Comparison of ENCODE assay signal across 11 cellular contexts in the genomic region with DNA sequence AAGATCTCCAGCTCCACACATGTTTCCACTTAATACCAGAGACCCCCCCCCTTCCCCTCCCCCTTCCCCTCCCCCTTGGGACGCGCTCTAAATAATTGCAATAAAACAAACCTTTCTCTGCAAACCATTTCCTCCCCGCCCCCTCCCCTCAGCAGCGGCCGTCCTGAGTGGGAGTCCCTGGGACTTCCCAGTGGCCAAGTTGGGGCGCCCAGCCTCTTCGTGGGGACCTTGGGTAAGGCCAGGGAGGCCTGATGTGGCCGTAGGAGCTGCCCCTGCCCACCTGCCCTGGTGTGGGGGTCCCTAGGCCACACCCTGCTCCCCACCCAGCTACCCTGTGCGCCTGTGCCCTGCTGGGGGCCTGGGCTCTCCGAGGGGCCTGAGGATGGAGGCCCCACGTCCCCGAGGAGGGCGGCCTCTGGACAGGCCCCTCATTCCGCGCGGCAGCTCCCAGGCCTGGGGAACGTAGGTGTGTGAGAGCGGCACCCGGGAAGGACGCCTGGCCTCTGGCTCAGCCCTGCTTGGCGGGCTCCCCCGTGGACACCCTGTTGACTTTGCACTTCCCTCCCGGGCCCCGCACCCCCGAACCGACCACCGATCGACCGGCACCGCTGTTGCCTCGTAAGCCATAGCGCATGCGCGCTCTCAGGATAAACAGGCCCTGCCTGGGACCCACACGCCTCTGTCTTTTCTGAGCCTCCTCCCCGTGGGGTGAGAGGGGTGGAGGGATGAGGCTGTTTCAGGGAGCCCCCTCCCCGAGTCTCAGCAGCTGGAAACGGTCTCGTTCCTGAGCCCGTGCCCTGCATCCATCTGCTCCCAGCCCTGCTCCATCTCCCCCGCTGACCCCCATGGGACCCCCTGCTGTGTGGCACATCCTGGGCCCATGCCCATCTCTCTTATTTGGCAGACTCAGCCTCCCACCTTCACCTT. TPM values are rescaled to one million over a fixed set of nuclear protein-coding genes. Genes with fewer than 3 reads are reported as not detected.
DNase-seq lines count a peak whose midpoint lies in the region; ATAC-seq, FAIRE-seq and TF ChIP-seq lines count a peak whose summit lies in the region.
"Had no signal": no experiment of that assay in that cellular context is flagged by ENCODE, and none has a peak within 500 bp of the region (broad histone marks: within the 10 kb centered on the region; RNA-seq: fewer than 3 reads in every experiment).

No MANE protein-coding gene starts in this region.

- H3K9ac ChIP-seq in GM23248 (peak overlapping the region; percentile 59), HepG2 (ENCODE audit: insufficient read depth, low read depth, low read length) (peak overlapping the region; percentile 26; the same call in 1 of the 2 replicates), smooth muscle cell (ENCODE audit: low read depth) (peak overlapping the region; percentile 70)

- H3K4me3 ChIP-seq in GM23248 (no peak overlapping the region), HepG2 (replicated peaks in 1 of 3; ENCODE audit: insufficient read depth in 1 of 3, low read depth in 2 of 3, low read length in 3 of 3) (peak overlapping the region in 1 of 3 experiments; percentile 46; a peak in 2 of 6 replicates), smooth muscle cell (no peak overlapping the region)

- CTCF ChIA-PET in HepG2 (lab: Yijun Ruan, JAX; ENCODE audit: low intra/inter-chr PET ratio, low total read pairs), result no interaction called here

- H3K27me3 Mint-ChIP-seq in brain, result no peaks in the 10 kb centered on the region

- H3K36me3 ChIP-seq in GM23248 (ENCODE audit: low read depth) (no peaks in the 10 kb centered on the region), HepG2 (replicated peaks in 1 of 2; ENCODE audit: control insufficient read depth in 1 of 2, insufficient read depth in 2 of 2, low read length in 2 of 2) (peaks cover 3 to 6% of the 10 kb centered on the region in 2 experiments; a peak in 3 of 5 replicates), smooth muscle cell (ENCODE audit: low read depth) (no peaks in the 10 kb centered on the region)

- peaks cover 20% of the 10 kb centered on the region for H3K4me1 Mint-ChIP-seq in brain

- TF ChIP-seq CTCF in brain (conservative IDR thresholded peaks at IDR 0.05) (no peak), HepG2 (CRISPR knock-in tag; IDR thresholded peaks at IDR 0.05) (no peak), smooth muscle cell (IDR thresholded peaks at IDR 0.05; ENCODE audit: borderline replicate concordance, insufficient read depth, poor library complexity, severe bottlenecking) (no peak)

- H3K4me1 ChIP-seq in GM23248 (ENCODE audit: insufficient read depth), result peaks cover 23% of the 10 kb centered on the region
- peaks cover 86% of the 10 kb centered on the region for H3K4me1 ChIP-seq in HepG2 (ENCODE audit: insufficient read depth, low read length)
- H3K4me1 ChIP-seq in smooth muscle cell (ENCODE audit: low read depth), result peaks cover 21% of the 10 kb centered on the region

- peak overlapping the region in 3 of 5 experiments; percentile 81 to 94 (median 85) for H3K27ac Mint-ChIP-seq in brain

- no peaks in the 10 kb centered on the region for H3K9me3 Mint-ChIP-seq in brain
- H3K9me3 Mint-ChIP-seq: activated T-cell treated with anti-CD3 and anti-CD28 coated beads, Interleukin-2, amount 50 U/mL, for 4 hours had no signal

- intact Hi-C loops in HepG2 (cut with micrococcal nuclease; ENCODE audit: unreplicated experiment), result no loop called here

- in situ Hi-C loops in GM23248 (cut with MboI), result no loop called here
- in situ Hi-C loops in HepG2 (cut with HindIII; ENCODE audit: extremely low pct_ligation_motif_present, low pct_unique_long_range_greater_than_20kb), result no loop called here

- H3K4me2 ChIP-seq in GM23248 (ENCODE audit: unreplicated experiment) (peak overlapping the region; percentile 8), HepG2 (ENCODE audit: low read depth, low read length) (peak overlapping the region; percentile 64), smooth muscle cell (peak overlapping the region; percentile 73)

- no peak for FAIRE-seq in HepG2 (lab: Jason Lieb, UNC)

- peaks cover 12% of the 10 kb centered on the region; the same call in 1 of the 2 replicates for H3K79me2 ChIP-seq in GM23248 (ENCODE audit: insufficient read depth)
- H3K79me2 ChIP-seq in HepG2 (ENCODE audit: insufficient read depth, low read length), result no peaks in the 10 kb centered on the region
- H3K79me2 ChIP-seq in smooth muscle cell (ENCODE audit: low read depth), result no peaks in the 10 kb centered on the region

- no peaks in the 10 kb centered on the region for H3K27me3 ChIP-seq in GM23248 (replicated peaks; ENCODE audit: insufficient read depth)
- H3K27me3 ChIP-seq in HepG2 (ENCODE audit: control insufficient read depth in 1 of 2, insufficient read depth in 2 of 2, low read length in 2 of 2), result no peaks in the 10 kb centered on the region
- no peaks in the 10 kb centered on the region for H3K27me3 ChIP-seq in smooth muscle cell (ENCODE audit: low read depth)

- no peak for TF ChIP-seq RAD21 in HepG2 (CRISPR knock-in tag; IDR thresholded peaks at IDR 0.05)

- DNase-seq in GM23248, result no peak
- no peak for DNase-seq in HepG2 (ENCODE audit: low spot score)
- DNase-seq in smooth muscle cell (lab: John Stamatoyannopoulos, UW; ENCODE audit: unreplicated experiment), result no peak
- DNase-seq in NCI-H1048 (lab: John Stamatoyannopoulos, UW), result no peak
- no peak for DNase-seq in NCI-H446 (lab: John Stamatoyannopoulos, UW)
- no peak for DNase-seq in islet precursor cell
- no peak for DNase-seq in NCI-H146 treated with DMSO at 0.1 percent for 48 hours (lab: John Stamatoyannopoulos, UW; ENCODE audit: unreplicated experiment)
- DNase-seq: activated T-cell treated with anti-CD3 and anti-CD28 coated beads, Interleukin-2, amount 50 U/mL, for 4 hours; NCI-H1105 had no signal

- no peaks in the 10 kb centered on the region for H3K9me2 ChIP-seq in GM23248 (ENCODE audit: insufficient read depth)

- peak; percentile 0; the same call in 2 of the 3 replicates for ATAC-seq in HepG2
- ATAC-seq: activated T-cell treated with anti-CD3 and anti-CD28 coated beads, Interleukin-2, amount 50 U/mL, for 4 hours had no signal

- no peak overlapping the region for H3K27ac ChIP-seq in GM23248
- H3K27ac ChIP-seq in HepG2 (ENCODE audit: extremely low read length, insufficient read depth, low read length), result peak overlapping the region; percentile 86
- peak overlapping the region; percentile 90 for H3K27ac ChIP-seq in smooth muscle cell (ENCODE audit: low read depth)

- POLR2A ChIA-PET in HepG2 (lab: Yijun Ruan, JAX), result interaction anchor here (0.9 to 4.8 kb wide), 14 partner anchors 9 to 256 kb away, joined by 3 to 67 read pairs (median 5); a partner anchor contains a TSS

- peak overlapping the region in 1 of 5 experiments; percentile 40 for H3K4me3 Mint-ChIP-seq in brain
- H3K4me3 Mint-ChIP-seq: activated T-cell treated with anti-CD3 and anti-CD28 coated beads, Interleukin-2, amount 50 U/mL, for 4 hours had no signal

- H3K36me3 Mint-ChIP-seq in brain, result no peaks in the 10 kb centered on the region

- H2AFZ ChIP-seq in GM23248 (no peak overlapping the region), HepG2 (ENCODE audit: low read length) (no peak overlapping the region), smooth muscle cell (ENCODE audit: low read depth) (no peak overlapping the region)

- BruUV-seq in HepG2 (replicated peaks; lab: Mats Ljungman, UMichigan), result no TSS peak

- TF ChIP-seq POLR2A in HepG2 (IDR thresholded peaks at IDR 0.05; ENCODE audit: insufficient read depth in 1 of 2, low read depth in 2 of 2, low read length in 2 of 2), result no peak

- TF ChIP-seq EP300 in HepG2 (IDR thresholded peaks at IDR 0.05; ENCODE audit: low read depth in 2 of 2, low read length in 2 of 2) (no peak), HepG2 (CRISPR knock-in tag; IDR thresholded peaks at IDR 0.05; ENCODE audit: borderline replicate concordance) (no peak)

- 87 to 91% methylated on average over 22 to 40 of the region's 41 CpGs for WGBS in GM23248 (ENCODE audit: low coverage in 1 of 2, low lambda C conversion rate in 2 of 2, missing lambda C conversion rate in 2 of 2), 2 experiments
- WGBS in HepG2 (ENCODE audit: low lambda C conversion rate), result 69% methylated on average over 14 of the region's 41 CpGs
- 86% methylated on average over 36 of the region's 41 CpGs for WGBS in smooth muscle cell (ENCODE audit: low lambda C conversion rate)

- H3F3A ChIP-seq in GM23248 (ENCODE audit: insufficient read depth), result no peaks in the 10 kb centered on the region
- H3F3A ChIP-seq in smooth muscle cell (ENCODE audit: low read depth), result no peaks in the 10 kb centered on the region

- no peaks in the 10 kb centered on the region for H4K20me1 ChIP-seq in GM23248 (ENCODE audit: insufficient read depth)
- no peaks in the 10 kb centered on the region for H4K20me1 ChIP-seq in HepG2 (ENCODE audit: insufficient read depth, low read length)
- H4K20me1 ChIP-seq in smooth muscle cell (ENCODE audit: low read depth), result no peaks in the 10 kb centered on the region

- H3K9me3 ChIP-seq in GM23248 (ENCODE audit: low read depth) (no peaks in the 10 kb centered on the region), HepG2 (ENCODE audit: low read length) (no peaks in the 10 kb centered on the region), smooth muscle cell (replicated peaks; ENCODE audit: low read depth) (no peaks in the 10 kb centered on the region)

RNA-seq across cellular contexts. Expression of a gene that starts 9.0 kb away (rescaled TPM):
- total RNA-seq in GM23248 (2014; rRNA removed; shearing (Covaris generic)), result 19.9 and 22.8 TPM in 2 replicates
- polyA plus RNA-seq in GM23248 (2016; fragmentation: Nextera tagmentation; extraction: Ambion mirVana) (20.3 and 21.2 TPM in 2 replicates), brain (ENCODE audit: insufficient read depth, low read depth, low replicate concordance) (66.3 TPM), HepG2 (2011; rRNA removed) (47.5 and 55.6 TPM in 2 replicates), smooth muscle cell (36.5 and 39.3 TPM in 2 replicates)
- total RNA-seq in HepG2 (2016; rRNA removed; fragmentation: Illumina TruSeq; extraction: Trizol) (64.8 and 64.9 TPM in 2 replicates), smooth muscle cell (14.6 and 23.8 TPM in 2 replicates)
- 24.9 and 26.2 TPM in 2 replicates for total RNA-seq in HepG2 (2016; cell fraction: cytosol; rRNA removed; fragmentation: Illumina TruSeq; extraction: Trizol; ENCODE audit: low read depth)
- 69.4 and 70.6 TPM in 2 replicates for total RNA-seq in HepG2 (2016; cell fraction: insoluble cytoplasmic fraction; rRNA removed; fragmentation: Illumina TruSeq; extraction: Trizol)
- 25.2 and 29.9 TPM in 2 replicates for total RNA-seq in HepG2 (2016; cell fraction: membrane; rRNA removed; fragmentation: Illumina TruSeq; extraction: Trizol)
- 22.8 and 26.0 TPM in 2 replicates for total RNA-seq in HepG2 (2016; cell fraction: nucleus; rRNA removed; fragmentation: Illumina TruSeq; extraction: Trizol)
- 63.4 and 112 TPM in 2 replicates for polyA plus RNA-seq in HepG2 (2011; cell fraction: cytosol; rRNA removed)
- polyA plus RNA-seq in HepG2 (2011; cell fraction: nucleus; rRNA removed), result 61.1 and 66.7 TPM in 2 replicates
- polyA plus RNA-seq in HepG2 (2012), result 19.7 and 24.2 TPM in 2 replicates
- polyA plus RNA-seq in HepG2 (2016; cell fraction: cytosol; fragmentation: Illumina TruSeq; extraction: Trizol; ENCODE audit: low read depth), result 12.4 and 13.2 TPM in 2 replicates
- polyA plus RNA-seq in HepG2 (2016; cell fraction: insoluble cytoplasmic fraction; fragmentation: Illumina TruSeq; extraction: Trizol; ENCODE audit: low read depth), result 43.0 and 46.2 TPM in 2 replicates
- polyA plus RNA-seq in HepG2 (2016; cell fraction: membrane; fragmentation: Illumina TruSeq; extraction: Trizol; ENCODE audit: low read depth), result 15.6 and 17.1 TPM in 2 replicates
- 42.8 and 44.9 TPM in 2 replicates for polyA plus RNA-seq in HepG2 (2016; cell fraction: nucleus; fragmentation: Illumina TruSeq; extraction: Trizol; ENCODE audit: insufficient read depth, low read depth)
- polyA minus RNA-seq in HepG2 (2011; rRNA and poly(A)+ RNA removed; ENCODE audit: low replicate concordance), result 25.8 and 50.8 TPM in 2 replicates
- 24.2 and 32.7 TPM in 2 replicates for polyA minus RNA-seq in HepG2 (2011; cell fraction: cytosol; rRNA and poly(A)+ RNA removed)
- 9.3 and 11.6 TPM in 2 replicates for polyA minus RNA-seq in HepG2 (2011; cell fraction: nucleus; rRNA and poly(A)+ RNA removed)

RNA-seq across cellular contexts. Expression of a gene that starts 9.2 kb away (rescaled TPM):
- 53.7 and 84.6 TPM in 2 replicates for total RNA-seq in GM23248 (2014; rRNA removed; shearing (Covaris generic))
- polyA plus RNA-seq in GM23248 (2016; fragmentation: Nextera tagmentation; extraction: Ambion mirVana), result 43.3 and 52.2 TPM in 2 replicates
- 72.7 TPM for polyA plus RNA-seq in brain (ENCODE audit: insufficient read depth, low read depth, low replicate concordance)
- 10.3 and 19.6 TPM in 2 replicates for total RNA-seq in HepG2 (2016; rRNA removed; fragmentation: Illumina TruSeq; extraction: Trizol)
- total RNA-seq in HepG2 (2016; cell fraction: cytosol; rRNA removed; fragmentation: Illumina TruSeq; extraction: Trizol; ENCODE audit: low read depth), result 13.6 and 17.2 TPM in 2 replicates
- total RNA-seq in HepG2 (2016; cell fraction: insoluble cytoplasmic fraction; rRNA removed; fragmentation: Illumina TruSeq; extraction: Trizol), result 7.7 and 19.6 TPM in 2 replicates
- 13.2 and 13.3 TPM in 2 replicates for total RNA-seq in HepG2 (2016; cell fraction: membrane; rRNA removed; fragmentation: Illumina TruSeq; extraction: Trizol)
- 21.2 and 34.7 TPM in 2 replicates for total RNA-seq in HepG2 (2016; cell fraction: nucleus; rRNA removed; fragmentation: Illumina TruSeq; extraction: Trizol)
- 40.4 and 44.6 TPM in 2 replicates for polyA plus RNA-seq in HepG2 (2011; rRNA removed)
- 13.0 and 19.7 TPM in 2 replicates for polyA plus RNA-seq in HepG2 (2011; cell fraction: cytosol; rRNA removed)
- polyA plus RNA-seq in HepG2 (2011; cell fraction: nucleus; rRNA removed), result 352 and 473 TPM in 2 replicates
- polyA plus RNA-seq in HepG2 (2012), result 50.1 and 57.0 TPM in 2 replicates
- 2.9 and 4.1 TPM in 2 replicates for polyA plus RNA-seq in HepG2 (2016; cell fraction: cytosol; fragmentation: Illumina TruSeq; extraction: Trizol; ENCODE audit: low read depth)
- 13.2 and 17.7 TPM in 2 replicates for polyA plus RNA-seq in HepG2 (2016; cell fraction: insoluble cytoplasmic fraction; fragmentation: Illumina TruSeq; extraction: Trizol; ENCODE audit: low read depth)
- polyA plus RNA-seq in HepG2 (2016; cell fraction: membrane; fragmentation: Illumina TruSeq; extraction: Trizol; ENCODE audit: low read depth), result 5.4 and 5.7 TPM in 2 replicates
- 82.5 and 84.9 TPM in 2 replicates for polyA plus RNA-seq in HepG2 (2016; cell fraction: nucleus; fragmentation: Illumina TruSeq; extraction: Trizol; ENCODE audit: insufficient read depth, low read depth)
- polyA minus RNA-seq in HepG2 (2011; rRNA and poly(A)+ RNA removed; ENCODE audit: low replicate concordance), result 69.9 and 84.9 TPM in 2 replicates
- 25.5 and 36.2 TPM in 2 replicates for polyA minus RNA-seq in HepG2 (2011; cell fraction: cytosol; rRNA and poly(A)+ RNA removed)
- polyA minus RNA-seq in HepG2 (2011; cell fraction: nucleus; rRNA and poly(A)+ RNA removed), result 59.4 and 61.0 TPM in 2 replicates
- total RNA-seq in smooth muscle cell, result 29.7 and 64.5 TPM in 2 replicates
- polyA plus RNA-seq in smooth muscle cell, result 74.7 and 110 TPM in 2 replicates

RNA-seq across cellular contexts. Expression of a gene that starts 11.9 kb away (rescaled TPM):
- total RNA-seq in GM23248 (2014; rRNA removed; shearing (Covaris generic)), result 27.3 and 39.7 TPM in 2 replicates
- polyA plus RNA-seq in GM23248 (2016; fragmentation: Nextera tagmentation; extraction: Ambion mirVana) (29.0 and 45.1 TPM in 2 replicates), brain (ENCODE audit: insufficient read depth, low read depth, low replicate concordance) (112 TPM), HepG2 (2011; rRNA removed) (39.3 and 47.2 TPM in 2 replicates), smooth muscle cell (40.2 and 56.8 TPM in 2 replicates)
- total RNA-seq in HepG2 (2016; rRNA removed; fragmentation: Illumina TruSeq; extraction: Trizol) (15.8 and 23.7 TPM in 2 replicates), smooth muscle cell (14.4 and 21.8 TPM in 2 replicates)
- 17.2 and 21.7 TPM in 2 replicates for total RNA-seq in HepG2 (2016; cell fraction: cytosol; rRNA removed; fragmentation: Illumina TruSeq; extraction: Trizol; ENCODE audit: low read depth)
- total RNA-seq in HepG2 (2016; cell fraction: insoluble cytoplasmic fraction; rRNA removed; fragmentation: Illumina TruSeq; extraction: Trizol), result 14.8 and 26.0 TPM in 2 replicates
- total RNA-seq in HepG2 (2016; cell fraction: membrane; rRNA removed; fragmentation: Illumina TruSeq; extraction: Trizol), result 42.5 and 44.6 TPM in 2 replicates
- 14.4 and 15.0 TPM in 2 replicates for total RNA-seq in HepG2 (2016; cell fraction: nucleus; rRNA removed; fragmentation: Illumina TruSeq; extraction: Trizol)
- 28.8 and 54.4 TPM in 2 replicates for polyA plus RNA-seq in HepG2 (2011; cell fraction: cytosol; rRNA removed)
- 94.7 and 105 TPM in 2 replicates for polyA plus RNA-seq in HepG2 (2011; cell fraction: nucleus; rRNA removed)
- 25.8 and 38.7 TPM in 2 replicates for polyA plus RNA-seq in HepG2 (2012)
- polyA plus RNA-seq in HepG2 (2016; cell fraction: cytosol; fragmentation: Illumina TruSeq; extraction: Trizol; ENCODE audit: low read depth), result 54.0 and 63.1 TPM in 2 replicates
- 37.8 and 52.2 TPM in 2 replicates for polyA plus RNA-seq in HepG2 (2016; cell fraction: insoluble cytoplasmic fraction; fragmentation: Illumina TruSeq; extraction: Trizol; ENCODE audit: low read depth)
- 72.6 and 84.9 TPM in 2 replicates for polyA plus RNA-seq in HepG2 (2016; cell fraction: membrane; fragmentation: Illumina TruSeq; extraction: Trizol; ENCODE audit: low read depth)
- 53.4 and 59.6 TPM in 2 replicates for polyA plus RNA-seq in HepG2 (2016; cell fraction: nucleus; fragmentation: Illumina TruSeq; extraction: Trizol; ENCODE audit: insufficient read depth, low read depth)
- 6.8 and 36.4 TPM in 2 replicates for polyA minus RNA-seq in HepG2 (2011; rRNA and poly(A)+ RNA removed; ENCODE audit: low replicate concordance)
- polyA minus RNA-seq in HepG2 (2011; cell fraction: cytosol; rRNA and poly(A)+ RNA removed), result 24.4 and 28.2 TPM in 2 replicates
- polyA minus RNA-seq in HepG2 (2011; cell fraction: nucleus; rRNA and poly(A)+ RNA removed), result 13.3 and 13.8 TPM in 2 replicates

RNA-seq across cellular contexts. Expression of a gene that starts 19.0 kb away (rescaled TPM):
- total RNA-seq in GM23248 (2014; rRNA removed; shearing (Covaris generic)), result not detected in 2 replicates
- polyA plus RNA-seq in GM23248 (2016; fragmentation: Nextera tagmentation; extraction: Ambion mirVana) (2.1 and 3.0 TPM in 2 replicates), brain (ENCODE audit: insufficient read depth, low read depth, low replicate concordance) (4.3 TPM), HepG2 (2011; rRNA removed) (0.24 and 0.25 TPM in 2 replicates), smooth muscle cell (185 and 193 TPM in 2 replicates)
- total RNA-seq in HepG2 (2016; rRNA removed; fragmentation: Illumina TruSeq; extraction: Trizol) (0.97 TPM in 1 of 2 replicates, not detected in the other), smooth muscle cell (13.1 and 30.9 TPM in 2 replicates)
- total RNA-seq in HepG2 (2016; cell fraction: cytosol; rRNA removed; fragmentation: Illumina TruSeq; extraction: Trizol; ENCODE audit: low read depth), result 1.1 and 2.6 TPM in 2 replicates
- total RNA-seq in HepG2 (2016; cell fraction: insoluble cytoplasmic fraction; rRNA removed; fragmentation: Illumina TruSeq; extraction: Trizol), result 0.87 TPM in 1 of 2 replicates, not detected in the other
- total RNA-seq in HepG2 (2016; cell fraction: membrane; rRNA removed; fragmentation: Illumina TruSeq; extraction: Trizol), result 0.71 and 0.79 TPM in 2 replicates
- not detected in 2 replicates for total RNA-seq in HepG2 (2016; cell fraction: nucleus; rRNA removed; fragmentation: Illumina TruSeq; extraction: Trizol)
- polyA plus RNA-seq in HepG2 (2011; cell fraction: cytosol; rRNA removed), result 0.50 and 0.85 TPM in 2 replicates
- polyA plus RNA-seq in HepG2 (2011; cell fraction: nucleus; rRNA removed), result 1.1 and 1.2 TPM in 2 replicates
- 0.82 and 1.4 TPM in 2 replicates for polyA plus RNA-seq in HepG2 (2012)
- polyA plus RNA-seq in HepG2 (2016; cell fraction: cytosol; fragmentation: Illumina TruSeq; extraction: Trizol; ENCODE audit: low read depth), result 0.87 and 1.2 TPM in 2 replicates
- polyA plus RNA-seq in HepG2 (2016; cell fraction: insoluble cytoplasmic fraction; fragmentation: Illumina TruSeq; extraction: Trizol; ENCODE audit: low read depth), result 0.61 and 0.63 TPM in 2 replicates
- polyA plus RNA-seq in HepG2 (2016; cell fraction: membrane; fragmentation: Illumina TruSeq; extraction: Trizol; ENCODE audit: low read depth), result 0.42 and 0.81 TPM in 2 replicates
- polyA plus RNA-seq in HepG2 (2016; cell fraction: nucleus; fragmentation: Illumina TruSeq; extraction: Trizol; ENCODE audit: insufficient read depth, low read depth), result 0.85 and 2.0 TPM in 2 replicates
- 0.21 TPM in 1 of 2 replicates, not detected in the other for polyA minus RNA-seq in HepG2 (2011; rRNA and poly(A)+ RNA removed; ENCODE audit: low replicate concordance)
- 3.4 TPM in 1 of 2 replicates, not detected in the other for polyA minus RNA-seq in HepG2 (2011; cell fraction: cytosol; rRNA and poly(A)+ RNA removed)
- 0.50 TPM in 1 of 2 replicates, not detected in the other for polyA minus RNA-seq in HepG2 (2011; cell fraction: nucleus; rRNA and poly(A)+ RNA removed)
- total RNA-seq: bronchial epithelial cell had no signal

RNA-seq across cellular contexts. Expression of a gene that starts 29.0 kb away (rescaled TPM):
- total RNA-seq in GM23248 (2014; rRNA removed; shearing (Covaris generic)), result 21.2 and 23.4 TPM in 2 replicates
- polyA plus RNA-seq in GM23248 (2016; fragmentation: Nextera tagmentation; extraction: Ambion mirVana) (12.2 and 14.1 TPM in 2 replicates), brain (ENCODE audit: insufficient read depth, low read depth, low replicate concordance) (32.5 TPM), HepG2 (2011; rRNA removed) (14.2 and 17.6 TPM in 2 replicates), smooth muscle cell (27.9 and 32.7 TPM in 2 replicates)
- total RNA-seq in HepG2 (2016; rRNA removed; fragmentation: Illumina TruSeq; extraction: Trizol) (9.5 and 13.5 TPM in 2 replicates), smooth muscle cell (23.2 and 27.2 TPM in 2 replicates)
- 7.8 and 8.6 TPM in 2 replicates for total RNA-seq in HepG2 (2016; cell fraction: cytosol; rRNA removed; fragmentation: Illumina TruSeq; extraction: Trizol; ENCODE audit: low read depth)
- 6.1 and 14.0 TPM in 2 replicates for total RNA-seq in HepG2 (2016; cell fraction: insoluble cytoplasmic fraction; rRNA removed; fragmentation: Illumina TruSeq; extraction: Trizol)
- total RNA-seq in HepG2 (2016; cell fraction: membrane; rRNA removed; fragmentation: Illumina TruSeq; extraction: Trizol), result 8.0 and 9.4 TPM in 2 replicates
- total RNA-seq in HepG2 (2016; cell fraction: nucleus; rRNA removed; fragmentation: Illumina TruSeq; extraction: Trizol), result 15.2 and 16.0 TPM in 2 replicates
- polyA plus RNA-seq in HepG2 (2011; cell fraction: cytosol; rRNA removed), result 10.9 and 19.8 TPM in 2 replicates
- polyA plus RNA-seq in HepG2 (2011; cell fraction: nucleus; rRNA removed), result 80.6 and 103 TPM in 2 replicates
- 6.9 and 11.3 TPM in 2 replicates for polyA plus RNA-seq in HepG2 (2012)
- 4.2 and 5.0 TPM in 2 replicates for polyA plus RNA-seq in HepG2 (2016; cell fraction: cytosol; fragmentation: Illumina TruSeq; extraction: Trizol; ENCODE audit: low read depth)
- polyA plus RNA-seq in HepG2 (2016; cell fraction: insoluble cytoplasmic fraction; fragmentation: Illumina TruSeq; extraction: Trizol; ENCODE audit: low read depth), result 14.5 and 15.5 TPM in 2 replicates
- 8.5 and 11.6 TPM in 2 replicates for polyA plus RNA-seq in HepG2 (2016; cell fraction: membrane; fragmentation: Illumina TruSeq; extraction: Trizol; ENCODE audit: low read depth)
- 58.7 and 59.3 TPM in 2 replicates for polyA plus RNA-seq in HepG2 (2016; cell fraction: nucleus; fragmentation: Illumina TruSeq; extraction: Trizol; ENCODE audit: insufficient read depth, low read depth)
- polyA minus RNA-seq in HepG2 (2011; rRNA and poly(A)+ RNA removed; ENCODE audit: low replicate concordance), result 25.2 and 28.9 TPM in 2 replicates
- polyA minus RNA-seq in HepG2 (2011; cell fraction: cytosol; rRNA and poly(A)+ RNA removed), result 12.5 and 18.7 TPM in 2 replicates
- polyA minus RNA-seq in HepG2 (2011; cell fraction: nucleus; rRNA and poly(A)+ RNA removed), result 12.6 and 18.4 TPM in 2 replicates

Comparison
In these comparisons a context has a peak if more than half of its experiments do, and no peak if none do; other contexts are left out.
1. H3K4me2 ChIP-seq: peak in every context shown above with its lines; median percentile 73 in smooth muscle cell; 64 in HepG2; 8 in GM23248.